Comparison of ENCODE assay signal across 8 cellular contexts in genomic region chr17:28612936-28613872, GRCh38. TPM values are rescaled to one million over a fixed set of nuclear protein-coding genes. Genes with fewer than 3 reads are reported as not detected.
DNase-seq lines count a peak whose midpoint lies in the region; ATAC-seq and TF ChIP-seq lines count a peak whose summit lies in the region.

No MANE protein-coding gene starts in this region.

- DNase-seq in activated CD8-positive, alpha-beta memory T cell treated with anti-CD3 and anti-CD28 coated beads for 24 hours = peak; percentile 67
- no peak for DNase-seq in activated CD8-positive, alpha-beta memory T cell treated with anti-CD3 and anti-CD28 coated beads, Interleukin-2, amount 50 U/mL, for 48 hours
- DNase-seq in OCI-M1 (lab: John Stamatoyannopoulos, UW) = peak; percentile 60
- no peak for DNase-seq in ascending aorta (ENCODE audit: low spot score in 2 of 2)
- no peak for DNase-seq in right cardiac atrium
- DNase-seq in spleen = peak; percentile 43
- DNase-seq in NCI-H2196 treated with DMSO at 0.1 percent for 48 hours (lab: John Stamatoyannopoulos, UW; ENCODE audit: unreplicated experiment) = no peak

- H3K4me1 ChIP-seq in ascending aorta (no peaks in the 10 kb centered on the region), right cardiac atrium (ENCODE audit: control insufficient read depth, insufficient read depth, low read length) (no peaks in the 10 kb centered on the region), spleen (peaks cover 0 to 31% (median 6%) of the 10 kb centered on the region in 6 donors)

- peak; percentile 46 for ATAC-seq in right cardiac atrium
- ATAC-seq in HG03196 (IDR thresholded peaks at IDR 0.05; ENCODE audit: unreplicated experiment) = no peak

- H3K36me3 ChIP-seq in ascending aorta (peaks cover 41 to 43% of the 10 kb centered on the region in 2 donors), spleen (peaks cover 9 to 92% (median 58%) of the 10 kb centered on the region in 6 donors)

- H3K9me3 ChIP-seq in ascending aorta (no peaks in the 10 kb centered on the region), right cardiac atrium (ENCODE audit: control insufficient read depth, low read length) (no peaks in the 10 kb centered on the region), spleen (no peaks in the 10 kb centered on the region)

- H3K27ac ChIP-seq in ascending aorta = no peak overlapping the region
- H3K27ac ChIP-seq in right cardiac atrium (ENCODE audit: low read length) = no peak overlapping the region
- H3K27ac ChIP-seq in spleen = peak overlapping the region in 1 of 8 donors; percentile 31

- H3K4me3 ChIP-seq in ascending aorta (no peak overlapping the region), right cardiac atrium (ENCODE audit: low read length) (no peak overlapping the region), spleen (no peak overlapping the region)

- TF ChIP-seq CTCF in ascending aorta (IDR thresholded peaks at IDR 0.05) (peak; percentile 43 to 67 (median 46)), spleen (IDR thresholded peaks at IDR 0.05 in 8 of 11, conservative IDR thresholded peaks at IDR 0.05 in 3 of 11) (peak in 10 of 11 experiments; percentile 24 to 75 (median 65))

- WGBS in right cardiac atrium = 76% methylated on average over 6 of the region's 6 CpGs
- WGBS in spleen, 5 donors = 80 to 88% (median 82%) methylated on average over 5 to 6 of the region's 6 CpGs

- no peak for TF ChIP-seq POLR2A in spleen (IDR thresholded peaks at IDR 0.05)

- H3K27me3 ChIP-seq in ascending aorta = no peaks in the 10 kb centered on the region
- no peaks in the 10 kb centered on the region for H3K27me3 ChIP-seq in right cardiac atrium (ENCODE audit: control insufficient read depth, insufficient read depth)
- no peaks in the 10 kb centered on the region for H3K27me3 ChIP-seq in spleen (replicated peaks in 1 of 7)

- intact Hi-C loops in ascending aorta (cut with DNase I) (loop anchor here (2.0 kb wide), 1 partner anchor 64 kb away; no protein-coding TSS in a partner anchor), right cardiac atrium (cut with DNase I) (loop anchor here in 3 of 4 donors (5.0 to 10.0 kb wide), 4 partner anchors 61 to 116 kb away; partner anchors contain the start of gene UNC119 (in 1 of the 3)), spleen (cut with DNase I; ENCODE audit: low total_unique reads) (loop anchor here (5.0 kb wide), 2 partner anchors 66 to 121 kb away; no protein-coding TSS in a partner anchor)

RNA-seq across cellular contexts. Expression of gene RSKR, which starts 0.8 kb away (rescaled TPM):
- 0.32 TPM for total RNA-seq in ascending aorta
- total RNA-seq in right cardiac atrium = 1 to 10 TPM; 2.9 to 4.7 (median 4.3) TPM
- 2.9 TPM for polyA plus RNA-seq in right cardiac atrium
- total RNA-seq in spleen = 10 to 100 TPM; 11.6 to 30.9 (median 19.3) TPM
- polyA plus RNA-seq in spleen = 1 to 10 TPM; 2.1 to 4.5 (median 2.8) TPM

RNA-seq across cellular contexts. Expression of gene SPAG5, which starts 14.4 kb away (rescaled TPM):
- total RNA-seq in ascending aorta = 1.6 TPM
- 1 to 10 TPM in 3 of 4 donors, under 1 TPM in 1; 0.81 to 2.7 (median 2.1) TPM for total RNA-seq in right cardiac atrium
- 1.2 TPM for polyA plus RNA-seq in right cardiac atrium
- 10 to 100 TPM in 5 of 7 donors, 1 to 10 TPM in 2; 6.2 to 19.7 (median 14.3) TPM for total RNA-seq in spleen
- 10 to 100 TPM in 2 of 3 donors, 1 to 10 TPM in 1; 9.6 to 18.0 (median 14.9) TPM for polyA plus RNA-seq in spleen

RNA-seq across cellular contexts. Expression of gene BLTP2, which starts 31.8 kb away (rescaled TPM):
- 104 TPM for total RNA-seq in ascending aorta
- total RNA-seq in right cardiac atrium = 10 to 100 TPM; 70.6 to 87.3 (median 81.7) TPM
- 21.0 TPM for polyA plus RNA-seq in right cardiac atrium
- total RNA-seq in spleen = 100 to 1,000 TPM; 143 to 193 (median 149) TPM
- 10 to 100 TPM; 11.8 to 25.2 (median 14.6) TPM for polyA plus RNA-seq in spleen

RNA-seq across cellular contexts. Expression of gene ALDOC, which starts 36.5 kb away (rescaled TPM):
- total RNA-seq in ascending aorta = 24.8 TPM
- 100 to 1,000 TPM; 191 to 390 (median 276) TPM for total RNA-seq in right cardiac atrium
- polyA plus RNA-seq in right cardiac atrium = 283 TPM
- total RNA-seq in spleen = 10 to 100 TPM; 18.1 to 64.4 (median 40.3) TPM
- 10 to 100 TPM; 16.9 to 24.8 (median 19.1) TPM for polyA plus RNA-seq in spleen

RNA-seq across cellular contexts. Expression of gene PIGS, which starts 41.9 kb away (rescaled TPM):
- total RNA-seq in ascending aorta (44.6 TPM), right cardiac atrium (10 to 100 TPM; 36.4 to 41.8 (median 40.7) TPM), spleen (10 to 100 TPM; 43.7 to 77.6 (median 56.4) TPM)
- polyA plus RNA-seq in right cardiac atrium (16.6 TPM), spleen (10 to 100 TPM; 13.3 to 21.4 (median 17.6) TPM)

Comparison
In these comparisons a context has a peak if more than half of its experiments do, and no peak if none do; other contexts are left out.
1. DNase-seq: peak in activated CD8-positive, alpha-beta memory T cell treated with anti-CD3 and anti-CD28 coated beads for 24 hours (single experiment), OCI-M1 (single experiment) and spleen (single experiment); none in activated CD8-positive, alpha-beta memory T cell treated with anti-CD3 and anti-CD28 coated beads, Interleukin-2, amount 50 U/mL, for 48 hours (single experiment), ascending aorta (0 of 2), right cardiac atrium (0 of 3) and NCI-H2196 treated with DMSO at 0.1 percent for 48 hours (single experiment).